ENCODE assay signal across 28 cellular contexts in the genomic region with DNA sequence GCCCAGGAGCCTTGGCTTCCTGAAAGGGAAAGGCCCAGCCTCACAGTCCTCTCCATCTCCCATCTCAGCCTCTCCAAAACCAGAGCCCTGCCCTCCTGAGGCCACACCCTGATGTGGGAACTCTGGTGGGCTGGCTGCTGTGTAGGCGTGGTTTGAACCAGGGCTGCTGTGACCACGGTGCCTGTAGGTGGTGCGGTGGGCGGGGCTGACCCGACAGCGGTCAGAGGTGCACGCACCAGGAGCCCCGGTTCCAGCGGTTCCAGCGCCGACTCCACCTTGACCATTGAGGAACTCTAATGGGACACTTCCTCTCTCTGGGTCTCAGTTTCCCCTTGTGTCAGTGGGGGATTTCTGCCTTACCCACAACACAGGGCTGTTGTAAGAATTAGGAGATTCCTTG. TPM values are rescaled to one million over a fixed set of nuclear protein-coding genes. Genes with fewer than 3 reads are reported as not detected.
DNase-seq lines count a peak whose midpoint lies in the region; ATAC-seq, FAIRE-seq and TF ChIP-seq lines count a peak whose summit lies in the region.
"Had no signal": no experiment of that assay in that cellular context is flagged by ENCODE, and none has a peak within 500 bp of the region (broad histone marks: within the 10 kb centered on the region; RNA-seq: fewer than 3 reads in every experiment).

No MANE protein-coding gene starts in this region.

- DNase-seq in activated gamma-delta T cell (lab: John Stamatoyannopoulos, UW) (peak; percentile 23), activated gamma-delta T cell treated with Interleukin-2 at 50 U/mL for 16 hours (no peak), NCI-H1694 treated with DMSO at 0.1 percent for 48 hours (lab: John Stamatoyannopoulos, UW) (peak; percentile 59), endodermal cell (peak; percentile 92), GM03348 (ENCODE audit: low spot score) (no peak), frontal cortex (ENCODE audit: low spot score in 2 of 2) (no peak), NCI-H1048 (lab: John Stamatoyannopoulos, UW) (no peak)
- DNase-seq: ACHN; activated naive CD4-positive, alpha-beta T cell; amniotic stem cell; DMS79; erythroblast; foreskin melanocyte; left cardiac atrium; NCI-H1436; NCI-H774; OCI-M1; psoas muscle; SIG-M5; stimulated activated CD4-positive, alpha-beta T cell treated with anti-CD3 and anti-CD28 coated beads, Interleukin-4, amount 100 ng/mL, for 24 hours had no signal

- no peak overlapping the region for H3K27ac ChIP-seq in endodermal cell (ENCODE audit: low read depth, low read length)
- H3K27ac ChIP-seq: cardiac muscle cell, psoas muscle had no signal

- no peaks in the 10 kb centered on the region for H3K36me3 ChIP-seq in endodermal cell (ENCODE audit: control insufficient read depth, insufficient read depth, low read length)
- H3K36me3 ChIP-seq: cardiac muscle cell had no signal

- H3K36me3 Mint-ChIP-seq in endodermal cell (ENCODE audit: low read depth) = peaks cover 3% of the 10 kb centered on the region
- peaks cover 10% of the 10 kb centered on the region for H3K36me3 Mint-ChIP-seq in stimulated activated memory B cell treated with anti-CD40 and anti-IgM and Interleukin-4, amounts not matched to agents 10 μg/mL and 1 μg/mL and 100 μg/mL, for 72 hours

- WGBS in endodermal cell (ENCODE audit: insufficient coverage in 1 of 2, insufficient read length in 1 of 2), 2 experiments = 29 to 38% methylated on average over 9 to 11 of the region's 11 CpGs

- no peak overlapping the region for H3K4me3 Mint-ChIP-seq in endodermal cell
- no peak overlapping the region for H3K4me3 Mint-ChIP-seq in stimulated activated memory B cell treated with anti-CD40 and anti-IgM and Interleukin-4, amounts not matched to agents 10 μg/mL and 1 μg/mL and 100 μg/mL, for 72 hours
- H3K4me3 Mint-ChIP-seq: T-helper 1 cell treated with Interleukin-12 subunit alpha and Interleukin-12 subunit beta and Interleukin-4 antibody, amounts not matched to agents 30 μg/mL and 1 μg/mL, for 36 hours had no signal

- no peaks in the 10 kb centered on the region for H3K9me3 ChIP-seq in endodermal cell (ENCODE audit: control insufficient read depth, low read length)
- H3K9me3 ChIP-seq: psoas muscle had no signal

- no peak for ATAC-seq in stimulated activated memory B cell treated with anti-CD40 and anti-IgM and Interleukin-4, amounts not matched to agents 10 μg/mL and 1 μg/mL and 100 μg/mL, for 72 hours
- ATAC-seq: CD8-positive, alpha-beta T cell; psoas muscle had no signal

- no peaks in the 10 kb centered on the region for H3K4me1 ChIP-seq in endodermal cell (ENCODE audit: control insufficient read depth, insufficient read depth, low read length)
- H3K4me1 ChIP-seq: psoas muscle had no signal

- H3K27me3 Mint-ChIP-seq in endodermal cell (ENCODE audit: insufficient read depth) = no peaks in the 10 kb centered on the region
- no peaks in the 10 kb centered on the region for H3K27me3 Mint-ChIP-seq in stimulated activated memory B cell treated with anti-CD40 and anti-IgM and Interleukin-4, amounts not matched to agents 10 μg/mL and 1 μg/mL and 100 μg/mL, for 72 hours

- no peaks in the 10 kb centered on the region for H3K27me3 ChIP-seq in endodermal cell (ENCODE audit: control insufficient read depth, insufficient read depth, low read length, poor library complexity, severe bottlenecking)
- H3K27me3 ChIP-seq: cardiac muscle cell had no signal

- no peak overlapping the region for H3K4me3 ChIP-seq in endodermal cell (ENCODE audit: low read length)
- H3K4me3 ChIP-seq: cardiac muscle cell, psoas muscle, smooth muscle cell had no signal

- no peak for FAIRE-seq in frontal cortex (lab: Jason Lieb, UNC)
- FAIRE-seq: urothelium cell line had no signal

- peaks cover 4% of the 10 kb centered on the region for H3K4me1 Mint-ChIP-seq in endodermal cell
- H3K4me1 Mint-ChIP-seq in stimulated activated memory B cell treated with anti-CD40 and anti-IgM and Interleukin-4, amounts not matched to agents 10 μg/mL and 1 μg/mL and 100 μg/mL, for 72 hours = peaks cover 63% of the 10 kb centered on the region

- TF ChIP-seq CTCF in endodermal cell (conservative IDR thresholded peaks at IDR 0.05) = no peak

- no peak overlapping the region for H3K27ac Mint-ChIP-seq in endodermal cell
- peak overlapping the region; percentile 9 for H3K27ac Mint-ChIP-seq in stimulated activated memory B cell treated with anti-CD40 and anti-IgM and Interleukin-4, amounts not matched to agents 10 μg/mL and 1 μg/mL and 100 μg/mL, for 72 hours
- H3K27ac Mint-ChIP-seq: CD8-positive, alpha-beta T cell; T-helper 1 cell treated with Interleukin-12 subunit alpha and Interleukin-12 subunit beta and Interleukin-4 antibody, amounts not matched to agents 30 μg/mL and 1 μg/mL, for 36 hours had no signal

- no peaks in the 10 kb centered on the region for H3K9me3 Mint-ChIP-seq in endodermal cell
- no peaks in the 10 kb centered on the region for H3K9me3 Mint-ChIP-seq in stimulated activated memory B cell treated with anti-CD40 and anti-IgM and Interleukin-4, amounts not matched to agents 10 μg/mL and 1 μg/mL and 100 μg/mL, for 72 hours
- H3K9me3 Mint-ChIP-seq: CD8-positive, alpha-beta T cell; T-helper 1 cell treated with Interleukin-12 subunit alpha and Interleukin-12 subunit beta and Interleukin-4 antibody, amounts not matched to agents 30 μg/mL and 1 μg/mL, for 36 hours had no signal

- H3K9ac ChIP-seq in endodermal cell (ENCODE audit: extremely low read depth, low read length, poor library complexity, severe bottlenecking) = no peak overlapping the region

RNA-seq across cellular contexts. Expression of gene RAP1GAP2, which starts 2.4 kb away (rescaled TPM):
- total RNA-seq in endodermal cell (10 to 100 TPM; 18.0 to 44.3 TPM), frontal cortex (25.3 TPM)
- 6.2 TPM for polyA plus RNA-seq in endodermal cell (2013, experiment 1 of 2)
- polyA plus RNA-seq in endodermal cell (2013, experiment 2 of 2) = 6.0 TPM

RNA-seq across cellular contexts. Expression of gene CCDC92B, which starts 49.2 kb away (rescaled TPM):
- 1 to 10 TPM; 4.3 to 5.8 TPM for total RNA-seq in endodermal cell
- polyA plus RNA-seq in endodermal cell (2013, experiment 1 of 2) = 1.2 TPM
- 0.87 TPM for polyA plus RNA-seq in endodermal cell (2013, experiment 2 of 2)
- total RNA-seq in frontal cortex = 1.2 TPM
- total RNA-seq: HT1080, smooth muscle cell, subcutaneous adipose tissue had no signal
- polyA plus RNA-seq: smooth muscle cell had no signal

Comparison
In these comparisons a context has a peak if more than half of its experiments do, and no peak if none do; other contexts are left out.
1. DNase-seq: peak in activated gamma-delta T cell (single experiment), NCI-H1694 treated with DMSO at 0.1 percent for 48 hours (single experiment) and endodermal cell (single experiment); none in activated gamma-delta T cell treated with Interleukin-2 at 50 U/mL for 16 hours (single experiment), GM03348 (single experiment), frontal cortex (0 of 2) and NCI-H1048 (single experiment).